1 cellular context compared by ENCODE assay signal in genomic region chr7:22665816-22666375, GRCh38.
TF ChIP-seq lines count a peak whose summit lies in the region.

No MANE protein-coding gene starts in this region.

TF ChIP-seq in WTC11, 78 proteins besides CTCF, POLR2A, EP300 and RAD21 (continued from another document):
- no peak for TF ChIP-seq ZNF532 (CRISPR knock-in tag; IDR thresholded peaks at IDR 0.05; ENCODE audit: borderline replicate concordance)
- no peak for TF ChIP-seq NR2C2 (CRISPR knock-in tag; IDR thresholded peaks at IDR 0.05)
- TF ChIP-seq ZNF671 (CRISPR knock-in tag; IDR thresholded peaks at IDR 0.05): no peak
- no peak for TF ChIP-seq NFATC4 (CRISPR knock-in tag; IDR thresholded peaks at IDR 0.05)
- TF ChIP-seq E2F5 (CRISPR knock-in tag; IDR thresholded peaks at IDR 0.05): no peak
- no peak for TF ChIP-seq SOX15 (CRISPR knock-in tag; IDR thresholded peaks at IDR 0.05)
- TF ChIP-seq ZBTB43 (CRISPR knock-in tag; IDR thresholded peaks at IDR 0.05): no peak
- no peak for TF ChIP-seq MXD4 (CRISPR knock-in tag; IDR thresholded peaks at IDR 0.05; ENCODE audit: borderline replicate concordance)
- no peak for TF ChIP-seq GTF2I (CRISPR knock-in tag; conservative IDR thresholded peaks at IDR 0.05)
- TF ChIP-seq ZMAT4 (CRISPR knock-in tag; IDR thresholded peaks at IDR 0.05): no peak
- TF ChIP-seq HMGA2 (CRISPR knock-in tag; IDR thresholded peaks at IDR 0.05): no peak
- no peak for TF ChIP-seq MAX (CRISPR knock-in tag; IDR thresholded peaks at IDR 0.05)
- no peak for TF ChIP-seq ATF1 (CRISPR knock-in tag; IDR thresholded peaks at IDR 0.05)
- no peak for TF ChIP-seq ESRRA (CRISPR knock-in tag; IDR thresholded peaks at IDR 0.05; ENCODE audit: borderline replicate concordance)
- TF ChIP-seq ERG (CRISPR knock-in tag; IDR thresholded peaks at IDR 0.05): no peak
TF ChIP-seq in WTC11: peak in this region for 0.
